ENCODE assay signal across 16 cellular contexts in genomic region chr2:193518061-193518817, GRCh38.
A peak's percentile ranks its signal among the peaks of the same experiment; 100 is the strongest.
DNase-seq lines count a peak whose midpoint lies in the region; ATAC-seq and TF ChIP-seq lines count a peak whose summit lies in the region.
"Had no signal": no experiment of that assay in that cellular context is flagged by ENCODE, and none has a peak within 500 bp of the region (broad histone marks: within the 10 kb centered on the region; RNA-seq: fewer than 3 reads in every experiment).

No MANE protein-coding gene starts in this region.

- no peak; a peak in 1 of 4 replicates for TF ChIP-seq EP300 in SK-N-SH (IDR thresholded peaks at IDR 0.05; ENCODE audit: borderline replicate concordance in 1 of 2, low read depth in 1 of 2, low read length in 1 of 2)

- no peaks in the 10 kb centered on the region for H3K27me3 Mint-ChIP-seq in WTC11 (ENCODE audit: low read depth)
- no peaks in the 10 kb centered on the region for H3K27me3 Mint-ChIP-seq in activated T-helper 17 cell treated with anti-CD3 and anti-CD28 coated beads, Interleukin-2, amount 50 U/mL, for 72 hours
- H3K27me3 Mint-ChIP-seq: activated naive CD4-positive, alpha-beta T cell treated with anti-CD3 and anti-CD28 coated beads, Interleukin-2, amount 10 ng/mL, durations not matched to agents 7 days and 5 days; dendritic cell treated with granulocyte-macrophage colony-stimulating factor and Interleukin-4, amounts not matched to agents 40 ng/mL and 50 ng/mL, for 4 days had no signal

- H3K27ac ChIP-seq in SK-N-SH (ENCODE audit: low read depth in 2 of 2, low read length in 1 of 2) = peak overlapping the region in 1 of 2 experiments; percentile 35; a peak in 2 of 4 replicates
- H3K27ac ChIP-seq in WERI-Rb-1 = no peak overlapping the region
- H3K27ac ChIP-seq: tibial artery had no signal

- H3K27ac Mint-ChIP-seq in WTC11 = peak overlapping the region; percentile 91
- no peak overlapping the region for H3K27ac Mint-ChIP-seq in activated T-helper 17 cell treated with anti-CD3 and anti-CD28 coated beads, Interleukin-2, amount 50 U/mL, for 72 hours
- H3K27ac Mint-ChIP-seq: activated naive CD4-positive, alpha-beta T cell treated with anti-CD3 and anti-CD28 coated beads, Interleukin-2, amount 10 ng/mL, durations not matched to agents 7 days and 5 days; dendritic cell treated with granulocyte-macrophage colony-stimulating factor and Interleukin-4, amounts not matched to agents 40 ng/mL and 50 ng/mL, for 4 days had no signal

- H3K79me2 ChIP-seq in SK-N-SH (ENCODE audit: insufficient read depth) = no peaks in the 10 kb centered on the region

- H3K36me3 Mint-ChIP-seq in WTC11 = peaks cover 10% of the 10 kb centered on the region
- H3K36me3 Mint-ChIP-seq in activated T-helper 17 cell treated with anti-CD3 and anti-CD28 coated beads, Interleukin-2, amount 50 U/mL, for 72 hours (ENCODE audit: low read depth) = no peaks in the 10 kb centered on the region
- H3K36me3 Mint-ChIP-seq: activated naive CD4-positive, alpha-beta T cell treated with anti-CD3 and anti-CD28 coated beads, Interleukin-2, amount 10 ng/mL, durations not matched to agents 7 days and 5 days; naive thymus-derived CD8-positive, alpha-beta T cell had no signal

- ATAC-seq in SK-N-SH treated with all-trans-retinoic acid at 6 μM for 48 hours = no peak; the same call in 1 of the 3 replicates
- ATAC-seq in WTC11 = peak; percentile 59
- ATAC-seq in activated T-helper 17 cell treated with anti-CD3 and anti-CD28 coated beads, Interleukin-2, amount 50 U/mL, for 72 hours (replicated peaks) = no peak
- ATAC-seq: naive thymus-derived CD8-positive, alpha-beta T cell; Panc1 had no signal

- no peak for TF ChIP-seq RAD21 in SK-N-SH (IDR thresholded peaks at IDR 0.05; ENCODE audit: low read length)

- no peaks in the 10 kb centered on the region for H3K9me3 ChIP-seq in SK-N-SH
- no peaks in the 10 kb centered on the region for H3K9me3 ChIP-seq in WERI-Rb-1 (ENCODE audit: severe bottlenecking)
- H3K9me3 ChIP-seq: tibial artery had no signal

- H3K4me1 Mint-ChIP-seq in WTC11 = peaks cover 20% of the 10 kb centered on the region
- no peaks in the 10 kb centered on the region for H3K4me1 Mint-ChIP-seq in activated T-helper 17 cell treated with anti-CD3 and anti-CD28 coated beads, Interleukin-2, amount 50 U/mL, for 72 hours
- H3K4me1 Mint-ChIP-seq: activated naive CD4-positive, alpha-beta T cell treated with anti-CD3 and anti-CD28 coated beads, Interleukin-2, amount 10 ng/mL, durations not matched to agents 7 days and 5 days; naive thymus-derived CD8-positive, alpha-beta T cell had no signal

- H3K4me3 ChIP-seq in SK-N-SH (ENCODE audit: low read depth in 2 of 2, low read length in 1 of 2) (no peak overlapping the region), WERI-Rb-1 (ENCODE audit: low read depth, low read length) (no peak overlapping the region)
- H3K4me3 ChIP-seq: tibial artery had no signal

- no peak overlapping the region for H3K9ac ChIP-seq in SK-N-SH

- DNase-seq in SK-N-SH (no peak), WTC11 (ENCODE audit: low spot score) (no peak), fibroblast of the conjunctiva (ENCODE audit: low read depth) (peak; percentile 20), NCI-H1694 treated with DMSO at 0.1 percent for 48 hours (lab: John Stamatoyannopoulos, UW) (no peak), AG08395 (ENCODE audit: low spot score) (no peak), WERI-Rb-1 (no peak)
- DNase-seq: activated naive CD4-positive, alpha-beta T cell treated with anti-CD3 and anti-CD28 coated beads, Interleukin-2, amount 10 ng/mL, durations not matched to agents 7 days and 5 days; DMS53; glutamatergic neuron; naive thymus-derived CD8-positive, alpha-beta T cell; NCI-H345; tibial artery had no signal

- no peak for TF ChIP-seq CTCF in SK-N-SH (IDR thresholded peaks at IDR 0.05)
- TF ChIP-seq CTCF in WTC11 (IDR thresholded peaks at IDR 0.05) = no peak
- no peak for TF ChIP-seq CTCF in WERI-Rb-1 (IDR thresholded peaks at IDR 0.05; ENCODE audit: low read depth, low read length)

- H3K9me2 ChIP-seq in SK-N-SH = no peaks in the 10 kb centered on the region

- no peaks in the 10 kb centered on the region for H4K20me1 ChIP-seq in SK-N-SH (ENCODE audit: insufficient read depth)

- H2AFZ ChIP-seq in SK-N-SH (ENCODE audit: low read depth) = peak overlapping the region; percentile 47

- POLR2A ChIA-PET in SK-N-SH (lab: Yijun Ruan, JAX) (no interaction called here), WTC11 (lab: Charles Lee) (no interaction called here)

- CTCF ChIA-PET in SK-N-SH (lab: Yijun Ruan, JAX) (interaction anchor here (1.1 kb wide), 1 partner anchor 14 kb away, joined by 3 read pairs; no protein-coding TSS in a partner anchor), WTC11 (lab: Charles Lee) (interaction anchor here (0.7 kb wide), 1 partner anchor 18 kb away, joined by 4 read pairs; no protein-coding TSS in a partner anchor)

- peaks cover 15% of the 10 kb centered on the region for H3K9me3 Mint-ChIP-seq in WTC11
- H3K9me3 Mint-ChIP-seq in activated T-helper 17 cell treated with anti-CD3 and anti-CD28 coated beads, Interleukin-2, amount 50 U/mL, for 72 hours = peaks cover 4% of the 10 kb centered on the region

- 39% methylated on average over 6 of the region's 6 CpGs for WGBS in SK-N-SH (ENCODE audit: low lambda C conversion rate)

- no peaks in the 10 kb centered on the region for H3K36me3 ChIP-seq in SK-N-SH (replicated peaks in 1 of 2; ENCODE audit: control insufficient read depth in 1 of 2, insufficient read depth in 2 of 2, low read length in 1 of 2)
- H3K36me3 ChIP-seq in WERI-Rb-1 = no peaks in the 10 kb centered on the region
- H3K36me3 ChIP-seq: tibial artery had no signal

- no peak overlapping the region; the same call in 1 of the 2 replicates for H3K4me2 ChIP-seq in SK-N-SH

- H3K27me3 ChIP-seq in SK-N-SH (ENCODE audit: insufficient read depth) (no peaks in the 10 kb centered on the region), WERI-Rb-1 (ENCODE audit: insufficient read depth, low read depth, severe bottlenecking) (no peaks in the 10 kb centered on the region)
- H3K27me3 ChIP-seq: tibial artery had no signal

- H3K4me3 Mint-ChIP-seq in WTC11 = no peak overlapping the region
- no peak overlapping the region for H3K4me3 Mint-ChIP-seq in activated T-helper 17 cell treated with anti-CD3 and anti-CD28 coated beads, Interleukin-2, amount 50 U/mL, for 72 hours
- H3K4me3 Mint-ChIP-seq: activated naive CD4-positive, alpha-beta T cell treated with anti-CD3 and anti-CD28 coated beads, Interleukin-2, amount 10 ng/mL, durations not matched to agents 7 days and 5 days; dendritic cell treated with granulocyte-macrophage colony-stimulating factor and Interleukin-4, amounts not matched to agents 40 ng/mL and 50 ng/mL, for 4 days; naive thymus-derived CD8-positive, alpha-beta T cell had no signal

- H3K4me1 ChIP-seq in SK-N-SH (ENCODE audit: control insufficient read depth in 1 of 2, insufficient read depth in 2 of 2, low read depth in 1 of 2, low read length in 1 of 2) = no peaks in the 10 kb centered on the region
- H3K4me1 ChIP-seq: tibial artery had no signal

- no peaks in the 10 kb centered on the region for H3F3A ChIP-seq in SK-N-SH (replicated peaks; ENCODE audit: insufficient read depth)

TF ChIP-seq in SK-N-SH, 30 proteins besides CTCF, POLR2A, EP300 and RAD21 (continues in another document):
- TF ChIP-seq CHD2 (IDR thresholded peaks at IDR 0.05; ENCODE audit: low read length, partially characterized antibody) (no peak), SIN3A (IDR thresholded peaks at IDR 0.05; ENCODE audit: borderline replicate concordance, low read depth, low read length) (no peak), RXRA (IDR thresholded peaks at IDR 0.05; ENCODE audit: borderline replicate concordance, low read depth) (peak; percentile 45; the same call in 1 of the 2 replicates), TAF1 (IDR thresholded peaks at IDR 0.05; ENCODE audit: borderline replicate concordance, low read depth, low read length) (no peak), NFIC (IDR thresholded peaks at IDR 0.05; ENCODE audit: borderline replicate concordance) (no peak), JUND (IDR thresholded peaks at IDR 0.05) (peak; percentile 21; the same call in 1 of the 2 replicates)

TF ChIP-seq in SK-N-SH treated with all-trans-retinoic acid at 6 μM for 48 hours, 23 proteins besides CTCF, POLR2A, EP300 and RAD21 (continues in another document):
- TF ChIP-seq GLIS3 (CRISPR knock-in tag; IDR thresholded peaks at IDR 0.05) (no peak), CSRNP3 (CRISPR knock-in tag; IDR thresholded peaks at IDR 0.05) (no peak), ZFP3 (CRISPR knock-in tag; IDR thresholded peaks at IDR 0.05) (no peak), ISL1 (CRISPR knock-in tag; IDR thresholded peaks at IDR 0.05) (no peak), TOX (CRISPR knock-in tag; IDR thresholded peaks at IDR 0.05; ENCODE audit: borderline replicate concordance) (no peak)

TF ChIP-seq in WTC11, 78 proteins besides CTCF, POLR2A, EP300 and RAD21 (continues in another document):
- TF ChIP-seq, protein P1, sequence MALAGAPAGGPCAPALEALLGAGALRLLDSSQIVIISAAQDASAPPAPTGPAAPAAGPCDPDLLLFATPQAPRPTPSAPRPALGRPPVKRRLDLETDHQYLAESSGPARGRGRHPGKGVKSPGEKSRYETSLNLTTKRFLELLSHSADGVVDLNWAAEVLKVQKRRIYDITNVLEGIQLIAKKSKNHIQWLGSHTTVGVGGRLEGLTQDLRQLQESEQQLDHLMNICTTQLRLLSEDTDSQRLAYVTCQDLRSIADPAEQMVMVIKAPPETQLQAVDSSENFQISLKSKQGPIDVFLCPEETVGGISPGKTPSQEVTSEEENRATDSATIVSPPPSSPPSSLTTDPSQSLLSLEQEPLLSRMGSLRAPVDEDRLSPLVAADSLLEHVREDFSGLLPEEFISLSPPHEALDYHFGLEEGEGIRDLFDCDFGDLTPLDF (CRISPR knock-in tag; IDR thresholded peaks at IDR 0.05) = no peak
- no peak for TF ChIP-seq ZNF671 (CRISPR knock-in tag; IDR thresholded peaks at IDR 0.05)
- no peak for TF ChIP-seq FOXJ3 (CRISPR knock-in tag; IDR thresholded peaks at IDR 0.05; ENCODE audit: borderline replicate concordance)
- no peak for TF ChIP-seq ATF6 (CRISPR knock-in tag; IDR thresholded peaks at IDR 0.05)
- TF ChIP-seq PRRX2 (CRISPR knock-in tag; IDR thresholded peaks at IDR 0.05) = no peak
- TF ChIP-seq NFYB (CRISPR knock-in tag; conservative IDR thresholded peaks at IDR 0.05; ENCODE audit: low read depth) = no peak
